In genomic region chr6:160141001-160141726, GRCh38 we compare ENCODE assay signal across 14 cellular contexts. TPM values are rescaled to one million over a fixed set of nuclear protein-coding genes. Genes with fewer than 3 reads are reported as not detected.
DNase-seq lines count a peak whose midpoint lies in the region; ATAC-seq and TF ChIP-seq lines count a peak whose summit lies in the region.
"Had no signal": no experiment of that assay in that cellular context is flagged by ENCODE, and none has a peak within 500 bp of the region (broad histone marks: within the 10 kb centered on the region; RNA-seq: fewer than 3 reads in every experiment).

No MANE protein-coding gene starts in this region.

- peak; percentile 51 for DNase-seq in AG08395 (ENCODE audit: low spot score)
- DNase-seq in LNCaP clone FGC (ENCODE audit: low read depth): peak; percentile 92
- DNase-seq in endodermal cell: peak; percentile 20
- peak; percentile 32 for DNase-seq in non-pigmented ciliary epithelial cell (ENCODE audit: low read depth)
- DNase-seq: activated T-cell treated with anti-CD3 and anti-CD28 coated beads, Interleukin-2, amount 50 U/mL, for 48 hours; CD4-positive, alpha-beta memory T cell; dorsolateral prefrontal cortex had no signal

- H3K9me3 Mint-ChIP-seq in endodermal cell: peaks cover 3% of the 10 kb centered on the region
- H3K9me3 Mint-ChIP-seq: neural progenitor cell, type B pancreatic cell had no signal

- ATAC-seq in HG03342 (IDR thresholded peaks at IDR 0.05; ENCODE audit: unreplicated experiment): no peak
- no peak for ATAC-seq in GM18502 (IDR thresholded peaks at IDR 0.05; ENCODE audit: poor library complexity, unreplicated experiment)
- no peak for ATAC-seq in HG03135 (IDR thresholded peaks at IDR 0.05; ENCODE audit: unreplicated experiment)
- no peak for ATAC-seq in GM19035 (IDR thresholded peaks at IDR 0.05; ENCODE audit: unreplicated experiment)

- H3K4me1 Mint-ChIP-seq in endodermal cell: peaks cover 20% of the 10 kb centered on the region

- peaks cover 8% of the 10 kb centered on the region for H3K9me3 ChIP-seq in endodermal cell (ENCODE audit: control insufficient read depth, low read length)

- TF ChIP-seq CTCF in LNCaP clone FGC (IDR thresholded peaks at IDR 0.05; ENCODE audit: control insufficient read depth, extremely low read depth, insufficient read depth) (no peak), endodermal cell (conservative IDR thresholded peaks at IDR 0.05) (no peak)

- 91 to 96% methylated on average over 3 to 5 of the region's 5 CpGs for WGBS in endodermal cell (ENCODE audit: insufficient coverage in 1 of 2, insufficient read length in 1 of 2), 2 experiments

- no peaks in the 10 kb centered on the region for H3K27me3 ChIP-seq in endodermal cell (ENCODE audit: control insufficient read depth, insufficient read depth, low read length, poor library complexity, severe bottlenecking)
- H3K27me3 ChIP-seq: dorsolateral prefrontal cortex, neural progenitor cell had no signal

- no peak overlapping the region for H3K27ac ChIP-seq in endodermal cell (ENCODE audit: low read depth, low read length)
- H3K27ac ChIP-seq: neural progenitor cell, RWPE1 had no signal

- no peaks in the 10 kb centered on the region for H3K36me3 ChIP-seq in endodermal cell (ENCODE audit: control insufficient read depth, insufficient read depth, low read length)
- H3K36me3 ChIP-seq: neural progenitor cell had no signal

- no peak overlapping the region for H3K4me3 ChIP-seq in LNCaP clone FGC (ENCODE audit: low read depth, low read length)
- H3K4me3 ChIP-seq in endodermal cell (ENCODE audit: low read length): no peak overlapping the region
- H3K4me3 ChIP-seq: dorsolateral prefrontal cortex, neural progenitor cell had no signal

- no peak overlapping the region for H3K9ac ChIP-seq in endodermal cell (ENCODE audit: extremely low read depth, low read length, poor library complexity, severe bottlenecking)
- H3K9ac ChIP-seq: neural progenitor cell had no signal

- H3K27me3 Mint-ChIP-seq in endodermal cell (ENCODE audit: insufficient read depth): peaks cover 10% of the 10 kb centered on the region
- H3K27me3 Mint-ChIP-seq: CD4-positive, alpha-beta memory T cell; type B pancreatic cell had no signal

- H3K27ac Mint-ChIP-seq in endodermal cell: no peak overlapping the region
- H3K27ac Mint-ChIP-seq: CD4-positive, alpha-beta memory T cell; neural progenitor cell; type B pancreatic cell had no signal

- peaks cover 5% of the 10 kb centered on the region for H3K4me1 ChIP-seq in endodermal cell (ENCODE audit: control insufficient read depth, insufficient read depth, low read length)
- H3K4me1 ChIP-seq: neural progenitor cell had no signal

- H3K36me3 Mint-ChIP-seq in endodermal cell (ENCODE audit: low read depth): peaks cover 7% of the 10 kb centered on the region
- H3K36me3 Mint-ChIP-seq: neural progenitor cell had no signal

- no peak overlapping the region for H3K4me3 Mint-ChIP-seq in endodermal cell
- H3K4me3 Mint-ChIP-seq: CD4-positive, alpha-beta memory T cell; neural progenitor cell; type B pancreatic cell had no signal

RNA-seq across cellular contexts. Expression of gene SLC22A1, which starts 19.5 kb away (rescaled TPM):
- 1 to 10 TPM in 1 of 2 donors, not detected in 1; 1.0 TPM for total RNA-seq in endodermal cell
- polyA plus RNA-seq in endodermal cell (2013, experiment 1 of 2): not detected
- polyA plus RNA-seq in endodermal cell (2013, experiment 2 of 2): 0.17 TPM

Comparison
In these comparisons a context has a peak if more than half of its experiments do, and no peak if none do; other contexts are left out.
1. DNase-seq: peak in every context shown above with its lines; median percentile 92 in LNCaP clone FGC; 51 in AG08395; 32 in non-pigmented ciliary epithelial cell; 20 in endodermal cell.